Comparison of ENCODE assay signal across 10 cellular contexts in the genomic region with DNA sequence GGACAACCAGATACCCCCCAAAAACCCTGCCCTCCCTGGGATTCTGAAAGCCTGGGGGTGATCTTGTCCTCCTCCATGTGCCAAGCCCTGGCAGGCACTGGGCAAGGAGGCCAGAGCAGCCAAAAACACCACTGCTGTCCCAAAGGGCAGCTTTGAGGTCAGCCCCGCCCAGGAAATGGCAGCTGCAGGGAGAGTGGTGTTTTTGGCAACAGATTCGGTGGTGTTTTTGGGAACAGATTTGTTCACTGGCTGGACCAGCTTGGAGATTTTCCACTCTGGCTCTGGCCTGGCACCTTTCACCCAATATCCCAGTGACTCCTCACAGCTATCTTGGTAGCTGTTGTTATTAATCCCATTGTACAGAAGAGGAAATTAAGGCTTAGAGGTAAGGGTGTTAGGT. TPM values are rescaled to one million over a fixed set of nuclear protein-coding genes. Genes with fewer than 3 reads are reported as not detected.
DNase-seq lines count a peak whose midpoint lies in the region; ATAC-seq lines count a peak whose summit lies in the region.
"Had no signal": no experiment of that assay in that cellular context is flagged by ENCODE, and none has a peak within 500 bp of the region (broad histone marks: within the 10 kb centered on the region; RNA-seq: fewer than 3 reads in every experiment).

No MANE protein-coding gene starts in this region.

- peak overlapping the region; percentile 70 for H3K27ac Mint-ChIP-seq in activated T-helper 1 cell treated with anti-CD3 and anti-CD28 coated beads, Interleukin-12 subunit alpha, Interleukin-12 subunit beta, Interleukin-2, Interleukin-4 antibody, amounts not matched to agents 30 ng/mL and 10 ng/mL and 1 ng/mL, durations not matched to agents 14 hours and 24 hours and 36 hours
- peak overlapping the region in 1 of 2 donors; percentile 93 for H3K27ac Mint-ChIP-seq in natural killer cell treated with Interleukin-12 subunit alpha and Interleukin-12 subunit beta and Interleukin-15 and Interleukin-18, amount 100 ng/mL, for 72 hours

- H3K4me3 Mint-ChIP-seq in activated T-helper 1 cell treated with anti-CD3 and anti-CD28 coated beads, Interleukin-12 subunit alpha, Interleukin-12 subunit beta, Interleukin-2, Interleukin-4 antibody, amounts not matched to agents 30 ng/mL and 10 ng/mL and 1 ng/mL, durations not matched to agents 14 hours and 24 hours and 36 hours: peak overlapping the region; percentile 30
- peak overlapping the region; percentile 27 for H3K4me3 Mint-ChIP-seq in natural killer cell treated with Interleukin-12 subunit alpha and Interleukin-12 subunit beta and Interleukin-15 and Interleukin-18, amount 100 ng/mL, for 72 hours

- H3K27me3 Mint-ChIP-seq in activated T-helper 1 cell treated with anti-CD3 and anti-CD28 coated beads, Interleukin-12 subunit alpha, Interleukin-12 subunit beta, Interleukin-2, Interleukin-4 antibody, amounts not matched to agents 30 ng/mL and 10 ng/mL and 1 ng/mL, durations not matched to agents 14 hours and 24 hours and 36 hours (ENCODE audit: insufficient read depth): no peaks in the 10 kb centered on the region
- H3K27me3 Mint-ChIP-seq in natural killer cell treated with Interleukin-12 subunit alpha and Interleukin-12 subunit beta and Interleukin-15 and Interleukin-18, amount 100 ng/mL, for 72 hours: no peaks in the 10 kb centered on the region

- intact Hi-C loops in activated T-helper 1 cell treated with anti-CD3 and anti-CD28 coated beads, Interleukin-12 subunit alpha, Interleukin-12 subunit beta, Interleukin-2, Interleukin-4 antibody, amounts not matched to agents 30 ng/mL and 10 ng/mL and 1 ng/mL, durations not matched to agents 14 hours and 24 hours and 36 hours (cut with micrococcal nuclease): loop anchor here (5.0 kb wide), 3 partner anchors 34 to 119 kb away; partner anchors contain the start of gene LRP8

- ATAC-seq in GM18498 (IDR thresholded peaks at IDR 0.05; ENCODE audit: unreplicated experiment) (peak; percentile 20), HG02981 (IDR thresholded peaks at IDR 0.05; ENCODE audit: unreplicated experiment) (peak; percentile 5)
- no peak for ATAC-seq in natural killer cell treated with Interleukin-12 subunit alpha and Interleukin-12 subunit beta and Interleukin-15 and Interleukin-18, amount 100 ng/mL, for 72 hours
- ATAC-seq: SK-N-SH treated with all-trans-retinoic acid at 6 μM for 48 hours had no signal

- peaks cover 40% of the 10 kb centered on the region for H3K4me1 Mint-ChIP-seq in activated T-helper 1 cell treated with anti-CD3 and anti-CD28 coated beads, Interleukin-12 subunit alpha, Interleukin-12 subunit beta, Interleukin-2, Interleukin-4 antibody, amounts not matched to agents 30 ng/mL and 10 ng/mL and 1 ng/mL, durations not matched to agents 14 hours and 24 hours and 36 hours (ENCODE audit: low read depth)
- H3K4me1 Mint-ChIP-seq in natural killer cell treated with Interleukin-12 subunit alpha and Interleukin-12 subunit beta and Interleukin-15 and Interleukin-18, amount 100 ng/mL, for 72 hours (ENCODE audit: low read depth in 2 of 2): peaks cover 25 to 33% of the 10 kb centered on the region in 2 donors

- no peaks in the 10 kb centered on the region for H3K9me3 Mint-ChIP-seq in activated T-helper 1 cell treated with anti-CD3 and anti-CD28 coated beads, Interleukin-12 subunit alpha, Interleukin-12 subunit beta, Interleukin-2, Interleukin-4 antibody, amounts not matched to agents 30 ng/mL and 10 ng/mL and 1 ng/mL, durations not matched to agents 14 hours and 24 hours and 36 hours
- H3K9me3 Mint-ChIP-seq in natural killer cell treated with Interleukin-12 subunit alpha and Interleukin-12 subunit beta and Interleukin-15 and Interleukin-18, amount 100 ng/mL, for 72 hours: no peaks in the 10 kb centered on the region

- H3K36me3 Mint-ChIP-seq in activated T-helper 1 cell treated with anti-CD3 and anti-CD28 coated beads, Interleukin-12 subunit alpha, Interleukin-12 subunit beta, Interleukin-2, Interleukin-4 antibody, amounts not matched to agents 30 ng/mL and 10 ng/mL and 1 ng/mL, durations not matched to agents 14 hours and 24 hours and 36 hours (ENCODE audit: low read depth): peaks cover 17% of the 10 kb centered on the region
- H3K36me3 Mint-ChIP-seq in natural killer cell treated with Interleukin-12 subunit alpha and Interleukin-12 subunit beta and Interleukin-15 and Interleukin-18, amount 100 ng/mL, for 72 hours: no peaks in the 10 kb centered on the region

- no peak for DNase-seq in activated T-helper 1 cell treated with anti-CD3 and anti-CD28 coated beads, Interleukin-12 subunit alpha, Interleukin-12 subunit beta, Interleukin-2, Interleukin-4 antibody, amounts not matched to agents 30 ng/mL and 10 ng/mL and 1 ng/mL, durations not matched to agents 14 hours and 24 hours and 36 hours (ENCODE audit: low spot score)
- DNase-seq in natural killer cell treated with Interleukin-12 subunit alpha and Interleukin-12 subunit beta and Interleukin-15 and Interleukin-18, amount 100 ng/mL, for 72 hours (ENCODE audit: low spot score): no peak
- no peak for DNase-seq in CD1c-positive myeloid dendritic cell (ENCODE audit: extremely low spot score)
- no peak for DNase-seq in activated gamma-delta T cell treated with Interleukin-2 at 50 U/mL for 16 hours
- no peak for DNase-seq in activated gamma-delta T cell (lab: John Stamatoyannopoulos, UW)
- DNase-seq: kidney glomerular epithelial cell, NCI-H1694 treated with DMSO at 0.1 percent for 48 hours had no signal

RNA-seq across cellular contexts. Expression of gene LRP8, which starts 34.7 kb away (rescaled TPM):
- 78.8 and 87.4 TPM in 2 replicates for total RNA-seq in activated T-helper 1 cell treated with anti-CD3 and anti-CD28 coated beads, Interleukin-12 subunit alpha, Interleukin-12 subunit beta, Interleukin-2, Interleukin-4 antibody, amounts not matched to agents 30 ng/mL and 10 ng/mL and 1 ng/mL, durations not matched to agents 14 hours and 24 hours and 36 hours
- total RNA-seq in natural killer cell treated with Interleukin-12 subunit alpha and Interleukin-12 subunit beta and Interleukin-15 and Interleukin-18, amount 100 ng/mL, for 72 hours: 100 to 1,000 TPM in 1 of 2 donors, 10 to 100 TPM in 1; 87.8 to 194 TPM

RNA-seq across cellular contexts. Expression of gene MAGOH, which starts 54.8 kb away (rescaled TPM):
- total RNA-seq in activated T-helper 1 cell treated with anti-CD3 and anti-CD28 coated beads, Interleukin-12 subunit alpha, Interleukin-12 subunit beta, Interleukin-2, Interleukin-4 antibody, amounts not matched to agents 30 ng/mL and 10 ng/mL and 1 ng/mL, durations not matched to agents 14 hours and 24 hours and 36 hours: 104 TPM in 2 replicates
- 10 to 100 TPM; 62.6 to 65.4 TPM for total RNA-seq in natural killer cell treated with Interleukin-12 subunit alpha and Interleukin-12 subunit beta and Interleukin-15 and Interleukin-18, amount 100 ng/mL, for 72 hours

Comparison
In these comparisons a context has a peak if more than half of its experiments do, and no peak if none do; other contexts are left out.
1. ATAC-seq: peak in GM18498 (single experiment) and HG02981 (single experiment); none in natural killer cell treated with Interleukin-12 subunit alpha and Interleukin-12 subunit beta and Interleukin-15 and Interleukin-18, amount 100 ng/mL, for 72 hours (0 of 2).